Comparison of ENCODE assay signal across 9 cellular contexts in genomic region chr19:39433480-39434079, GRCh38. TPM values are rescaled to one million over a fixed set of nuclear protein-coding genes. Genes with fewer than 3 reads are reported as not detected.
DNase-seq lines count a peak whose midpoint lies in the region; ATAC-seq and TF ChIP-seq lines count a peak whose summit lies in the region.
"Had no signal": no experiment of that assay in that cellular context is flagged by ENCODE, and none has a peak within 500 bp of the region (broad histone marks: within the 10 kb centered on the region; RNA-seq: fewer than 3 reads in every experiment).

No MANE protein-coding gene starts in this region.

- no peak overlapping the region for H2BK120ac ChIP-seq in neuronal stem cell (ENCODE audit: low read depth, low read length)

- H2BK5ac ChIP-seq in neuronal stem cell (ENCODE audit: low read length): no peak overlapping the region

- no peak for ATAC-seq in GM18858 (IDR thresholded peaks at IDR 0.05; ENCODE audit: unreplicated experiment)
- ATAC-seq in HG03565 (IDR thresholded peaks at IDR 0.05; ENCODE audit: unreplicated experiment): no peak

- no peak overlapping the region for H2AK5ac ChIP-seq in neuronal stem cell (ENCODE audit: low read depth, low read length)

- H3K4me1 ChIP-seq in DOHH2 (ENCODE audit: control insufficient read depth, low read length) (peaks cover 47% of the 10 kb centered on the region), MM.1S (ENCODE audit: low read length) (peaks cover 46% of the 10 kb centered on the region), mammary epithelial cell (ENCODE audit: insufficient read depth, low read length) (peaks cover 11% of the 10 kb centered on the region), neuronal stem cell (ENCODE audit: control insufficient read depth in 2 of 2, insufficient read depth in 1 of 2, low read depth in 1 of 2, low read length in 2 of 2) (peaks cover 6 to 14% of the 10 kb centered on the region in 2 donors), left ventricle myocardium inferior (peaks cover 52% of the 10 kb centered on the region)

- H4K8ac ChIP-seq in neuronal stem cell (ENCODE audit: low read depth, low read length): no peak overlapping the region

- dilution Hi-C loops in mammary epithelial cell (cut with HindIII; ENCODE audit: low sequenced_read_pairs): no loop called here

- peaks cover 11% of the 10 kb centered on the region for H3K79me1 ChIP-seq in neuronal stem cell (ENCODE audit: low read depth, low read length)

- H4K20me1 ChIP-seq in DOHH2 (ENCODE audit: control insufficient read depth, insufficient read depth, low read depth, low read length): peaks cover 15% of the 10 kb centered on the region
- peaks cover 15% of the 10 kb centered on the region for H4K20me1 ChIP-seq in MM.1S (ENCODE audit: insufficient read depth, low read length)
- no peaks in the 10 kb centered on the region for H4K20me1 ChIP-seq in mammary epithelial cell (ENCODE audit: insufficient read depth, low read length)

- peaks cover 43% of the 10 kb centered on the region for H3K36me3 ChIP-seq in DOHH2 (ENCODE audit: control insufficient read depth, low read length)
- H3K36me3 ChIP-seq in MM.1S (replicated peaks; ENCODE audit: insufficient read depth, low read length): peaks cover 16% of the 10 kb centered on the region
- H3K36me3 ChIP-seq in mammary epithelial cell (ENCODE audit: insufficient read depth, low read length): peaks cover 22% of the 10 kb centered on the region
- peaks cover 29 to 31% of the 10 kb centered on the region in 2 donors for H3K36me3 ChIP-seq in neuronal stem cell (replicated peaks in 1 of 2; ENCODE audit: control insufficient read depth in 2 of 2, insufficient read depth in 2 of 2, low read length in 2 of 2)
- H3K36me3 ChIP-seq in left ventricle myocardium inferior: peaks cover 32% of the 10 kb centered on the region

- H3K14ac ChIP-seq in neuronal stem cell (ENCODE audit: low read length): no peak overlapping the region

- H3K9ac ChIP-seq in MM.1S (ENCODE audit: low read length) (no peak overlapping the region), mammary epithelial cell (ENCODE audit: insufficient read depth, low read length) (peak overlapping the region; percentile 94), neuronal stem cell (ENCODE audit: low read depth, low read length, poor library complexity) (no peak overlapping the region)

- H3K79me2 ChIP-seq in DOHH2 (ENCODE audit: control insufficient read depth, low read length) (peaks cover 38% of the 10 kb centered on the region), MM.1S (ENCODE audit: low read length) (peaks cover 31% of the 10 kb centered on the region), mammary epithelial cell (ENCODE audit: insufficient read depth, low read length) (peaks cover 31% of the 10 kb centered on the region)

- intact Hi-C loops in mammary epithelial cell (cut with micrococcal nuclease): no loop called here
- intact Hi-C loops in left ventricle myocardium inferior (cut with micrococcal nuclease): no loop called here

- H3K4ac ChIP-seq in neuronal stem cell (ENCODE audit: low read length): no peak overlapping the region

- H3K27ac ChIP-seq in DOHH2 (ENCODE audit: low read depth, low read length) (peak overlapping the region; percentile 76), MM.1S (ENCODE audit: low read length) (peak overlapping the region; percentile 65; the same call in 1 of the 2 replicates), mammary epithelial cell (ENCODE audit: insufficient read depth, low read depth, low read length) (peak overlapping the region; percentile 78), neuronal stem cell (replicated peaks; ENCODE audit: low read length) (no peak overlapping the region), left ventricle myocardium inferior (replicated peaks) (no peak overlapping the region)

- H3K4me3 ChIP-seq in DOHH2 (ENCODE audit: low read length) (peak overlapping the region; percentile 92), MM.1S (ENCODE audit: low read length) (no peak overlapping the region), mammary epithelial cell (replicated peaks in 1 of 3; ENCODE audit: insufficient read depth in 1 of 3, low read depth in 2 of 3, low read length in 3 of 3) (peak overlapping the region in 1 of 3 experiments; percentile 94), neuronal stem cell (ENCODE audit: low read length in 2 of 2) (peak overlapping the region; percentile 8 to 22), left ventricle myocardium inferior (no peak overlapping the region)

- H3K9me2 ChIP-seq in DOHH2 (replicated peaks; ENCODE audit: control insufficient read depth, low read length) (no peaks in the 10 kb centered on the region), MM.1S (replicated peaks; ENCODE audit: insufficient read depth, low read length) (no peaks in the 10 kb centered on the region)

- H3K18ac ChIP-seq in neuronal stem cell (ENCODE audit: low read length): no peak overlapping the region

- in situ Hi-C loops in mammary epithelial cell (cut with MboI; ENCODE audit: low sequenced_read_pairs in 2 of 2): loop anchor here in 1 of 2 donors (25.0 kb wide), 1 partner anchor 254 kb away; no protein-coding TSS in a partner anchor

- no peak overlapping the region for H3K23ac ChIP-seq in neuronal stem cell (ENCODE audit: low read depth, low read length, poor library complexity)

- DNase-seq in MM.1S: no peak
- DNase-seq in mammary epithelial cell: no peak
- DNase-seq in neuronal stem cell (ENCODE audit: low spot score): no peak
- no peak for DNase-seq in NCI-H187 (lab: John Stamatoyannopoulos, UW)
- no peak for DNase-seq in left ventricle myocardium inferior
- DNase-seq: NCI-H446 treated with DMSO at 0.1 percent for 48 hours had no signal

- no TSS peak for BruUV-seq in mammary epithelial cell (replicated peaks; lab: Mats Ljungman, UMichigan)

- H3K27me3 ChIP-seq in DOHH2 (ENCODE audit: control insufficient read depth, low read length): no peaks in the 10 kb centered on the region
- no peaks in the 10 kb centered on the region for H3K27me3 ChIP-seq in MM.1S (replicated peaks; ENCODE audit: insufficient read depth, low read length)
- H3K27me3 ChIP-seq in mammary epithelial cell (ENCODE audit: insufficient read depth, low read length): no peaks in the 10 kb centered on the region
- H3K27me3 ChIP-seq in neuronal stem cell (ENCODE audit: control insufficient read depth in 3 of 3, insufficient read depth in 3 of 3, low read depth in 1 of 3, low read length in 3 of 3): no peaks in the 10 kb centered on the region
- peaks cover 4% of the 10 kb centered on the region for H3K27me3 ChIP-seq in left ventricle myocardium inferior (ENCODE audit: low read depth)

- no peak overlapping the region for H4K91ac ChIP-seq in neuronal stem cell (ENCODE audit: low read depth, low read length, poor library complexity)

- no peak overlapping the region for H2BK12ac ChIP-seq in neuronal stem cell (ENCODE audit: low read length)

- peaks cover 58% of the 10 kb centered on the region for H3F3A ChIP-seq in DOHH2 (ENCODE audit: control insufficient read depth, insufficient read depth)
- H3F3A ChIP-seq in MM.1S (ENCODE audit: insufficient read depth, low read length): peaks cover 51% of the 10 kb centered on the region

- no peaks in the 10 kb centered on the region for H3K9me3 ChIP-seq in DOHH2 (ENCODE audit: control insufficient read depth, insufficient read depth, low read length)
- H3K9me3 ChIP-seq in MM.1S (replicated peaks; ENCODE audit: insufficient read depth, low read length): no peaks in the 10 kb centered on the region
- no peaks in the 10 kb centered on the region for H3K9me3 ChIP-seq in mammary epithelial cell (replicated peaks; ENCODE audit: insufficient read depth, low read length)
- no peaks in the 10 kb centered on the region for H3K9me3 ChIP-seq in neuronal stem cell (replicated peaks in 1 of 2; ENCODE audit: control insufficient read depth in 2 of 2, insufficient read depth in 1 of 2, low read depth in 1 of 2, low read length in 2 of 2)
- no peaks in the 10 kb centered on the region for H3K9me3 ChIP-seq in left ventricle myocardium inferior (replicated peaks)

- H3K4me2 ChIP-seq in DOHH2 (ENCODE audit: low read length): peak overlapping the region; percentile 84
- peak overlapping the region; percentile 68; the same call in 1 of the 2 replicates for H3K4me2 ChIP-seq in MM.1S (ENCODE audit: low read depth, low read length)
- H3K4me2 ChIP-seq in mammary epithelial cell (ENCODE audit: insufficient read depth, low read depth, low read length): peak overlapping the region; percentile 93
- no peak overlapping the region for H3K4me2 ChIP-seq in neuronal stem cell (ENCODE audit: insufficient read depth, low read length, poor library complexity, severe bottlenecking)

- TF ChIP-seq CTCF in DOHH2 (IDR thresholded peaks at IDR 0.05; ENCODE audit: low read depth, low read length, poor library complexity, severe bottlenecking) (no peak), MM.1S (IDR thresholded peaks at IDR 0.05; ENCODE audit: low read length) (no peak), mammary epithelial cell (conservative IDR thresholded peaks at IDR 0.05 in 1 of 2, IDR thresholded peaks at IDR 0.05 in 1 of 2; ENCODE audit: extremely low read depth in 1 of 2, insufficient read depth in 1 of 2, low read depth in 1 of 2, low read length in 2 of 2) (no peak), left ventricle myocardium inferior (IDR thresholded peaks at IDR 0.05; ENCODE audit: borderline replicate concordance) (no peak)

- no peak overlapping the region for H2BK15ac ChIP-seq in neuronal stem cell (ENCODE audit: low read length)

- H2AFZ ChIP-seq in MM.1S (ENCODE audit: low read length) (no peak overlapping the region), mammary epithelial cell (ENCODE audit: low read depth, low read length) (no peak overlapping the region), neuronal stem cell (ENCODE audit: low read length) (no peak overlapping the region)

- CTCF ChIA-PET in mammary epithelial cell (lab: Charles Lee; ENCODE audit: low non-redundant PET): no interaction called here

- WGBS in mammary epithelial cell (ENCODE audit: low coverage, missing lambda C conversion rate): 84% methylated on average over 7 of the region's 8 CpGs
- WGBS in neuronal stem cell (ENCODE audit: extremely low coverage in 2 of 2, insufficient read length in 2 of 2, insufficient replicate concordance in 1 of 2), 2 donors: no CpG with 5 or more reads among the region's 8 CpGs

RNA-seq across cellular contexts. Expression of gene RPS16, which starts 2.2 kb away (rescaled TPM):
- total RNA-seq in mammary epithelial cell (1,000 to 10,000 TPM in 1 of 2 donors, 100 to 1,000 TPM in 1; 361 to 1,710 TPM), left ventricle myocardium inferior (1,107 TPM)
- 3,363 TPM for polyA plus RNA-seq in mammary epithelial cell
- 1,696 TPM for polyA minus RNA-seq in mammary epithelial cell
- 4,379 TPM for polyA plus RNA-seq in neuronal stem cell (2013, experiment 1 of 2)
- 4,439 TPM for polyA plus RNA-seq in neuronal stem cell (2013, experiment 2 of 2)

RNA-seq across cellular contexts. Expression of gene SUPT5H, which starts 11.8 kb away (rescaled TPM):
- total RNA-seq in mammary epithelial cell (100 to 1,000 TPM in 1 of 2 donors, 10 to 100 TPM in 1; 66.7 to 120 TPM), left ventricle myocardium inferior (91.4 TPM)
- polyA plus RNA-seq in mammary epithelial cell: 74.5 TPM
- polyA minus RNA-seq in mammary epithelial cell: 177 TPM
- polyA plus RNA-seq in neuronal stem cell (2013, experiment 1 of 2): 58.7 TPM
- 54.7 TPM for polyA plus RNA-seq in neuronal stem cell (2013, experiment 2 of 2)

RNA-seq across cellular contexts. Expression of gene PLEKHG2, which starts 21.1 kb away (rescaled TPM):
- total RNA-seq in mammary epithelial cell (10 to 100 TPM; 15.5 to 40.6 TPM), left ventricle myocardium inferior (14.1 TPM)
- 21.9 TPM for polyA plus RNA-seq in mammary epithelial cell
- 10.2 TPM for polyA minus RNA-seq in mammary epithelial cell
- polyA plus RNA-seq in neuronal stem cell (2013, experiment 1 of 2): 33.5 TPM
- 33.9 TPM for polyA plus RNA-seq in neuronal stem cell (2013, experiment 2 of 2)

RNA-seq across cellular contexts. Expression of gene ZFP36, which starts 26.9 kb away (rescaled TPM):
- 100 to 1,000 TPM in 1 of 2 donors, 10 to 100 TPM in 1; 13.3 to 110 TPM for total RNA-seq in mammary epithelial cell
- 10.4 TPM for polyA plus RNA-seq in mammary epithelial cell
- polyA minus RNA-seq in mammary epithelial cell: 34.5 TPM
- polyA plus RNA-seq in neuronal stem cell (2013, experiment 1 of 2): 6.0 TPM
- 6.1 TPM for polyA plus RNA-seq in neuronal stem cell (2013, experiment 2 of 2)
- 34.8 TPM for total RNA-seq in left ventricle myocardium inferior

RNA-seq across cellular contexts. Expression of gene MED29, which starts 42.4 kb away (rescaled TPM):
- total RNA-seq in mammary epithelial cell: 10 to 100 TPM; 19.5 to 29.3 TPM
- polyA plus RNA-seq in mammary epithelial cell: 25.9 TPM
- 21.9 TPM for polyA minus RNA-seq in mammary epithelial cell
- polyA plus RNA-seq in neuronal stem cell (2013, experiment 1 of 2): 34.2 TPM
- 32.9 TPM for polyA plus RNA-seq in neuronal stem cell (2013, experiment 2 of 2)
- 25.7 TPM for total RNA-seq in left ventricle myocardium inferior

Comparison
In these comparisons a context has a peak if more than half of its experiments do, and no peak if none do; other contexts are left out.
1. H3K27ac ChIP-seq: peak in DOHH2 (single experiment), MM.1S (single experiment) and mammary epithelial cell (single experiment); none in neuronal stem cell (single experiment) and left ventricle myocardium inferior (single experiment).
2. H3K4me3 ChIP-seq: peak in DOHH2 (single experiment) and neuronal stem cell (2 of 2); none in MM.1S (single experiment) and left ventricle myocardium inferior (single experiment).